Comparison of ENCODE assay signal across 19 cellular contexts in the genomic region with DNA sequence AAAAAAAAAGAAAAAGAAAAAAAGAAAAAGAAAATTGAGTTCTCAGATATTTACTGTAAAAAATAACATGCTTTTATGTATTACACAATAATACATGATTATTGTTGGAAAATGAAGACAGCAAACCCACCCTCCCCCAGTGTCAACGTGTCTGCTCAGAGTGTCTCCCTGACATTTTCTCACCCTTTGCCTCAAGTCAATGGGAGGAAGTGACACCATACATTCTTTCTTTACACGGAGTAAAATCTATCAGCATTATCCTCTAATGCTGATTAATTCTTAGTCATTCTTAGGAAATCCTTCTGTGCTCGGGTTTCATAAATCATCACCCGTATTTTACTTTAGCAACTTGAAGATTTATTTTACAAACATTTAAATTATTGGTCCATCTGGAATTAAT. TPM values are rescaled to one million over a fixed set of nuclear protein-coding genes. Genes with fewer than 3 reads are reported as not detected.
DNase-seq lines count a peak whose midpoint lies in the region; ATAC-seq and TF ChIP-seq lines count a peak whose summit lies in the region.
"Had no signal": no experiment of that assay in that cellular context is flagged by ENCODE, and none has a peak within 500 bp of the region (broad histone marks: within the 10 kb centered on the region; RNA-seq: fewer than 3 reads in every experiment).

No MANE protein-coding gene starts in this region.

- H3K4me1 ChIP-seq in SK-N-SH (ENCODE audit: control insufficient read depth in 1 of 2, insufficient read depth in 2 of 2, low read depth in 1 of 2, low read length in 1 of 2) = no peaks in the 10 kb centered on the region
- H3K4me1 ChIP-seq in foreskin keratinocyte = peaks cover 5% of the 10 kb centered on the region
- H3K4me1 ChIP-seq: colonic mucosa had no signal

- H3K9ac ChIP-seq in SK-N-SH = no peak overlapping the region

- no peak overlapping the region for H3K4me3 ChIP-seq in SK-N-SH (ENCODE audit: low read depth in 2 of 2, low read length in 1 of 2)
- H3K4me3 ChIP-seq: colonic mucosa, GM12878 had no signal

- no peak overlapping the region for H2AFZ ChIP-seq in SK-N-SH (ENCODE audit: low read depth)

- H3K27me3 ChIP-seq in SK-N-SH (ENCODE audit: insufficient read depth) (peaks cover 55% of the 10 kb centered on the region; the same call in 1 of the 2 replicates), foreskin keratinocyte (peaks cover 24% of the 10 kb centered on the region)
- H3K27me3 ChIP-seq: colonic mucosa had no signal

- TF ChIP-seq CTCF in SK-N-SH (IDR thresholded peaks at IDR 0.05) (no peak), foreskin keratinocyte (conservative IDR thresholded peaks at IDR 0.05) (no peak)

- H3K4me2 ChIP-seq in SK-N-SH = no peak overlapping the region

- TF ChIP-seq EP300 in SK-N-SH (IDR thresholded peaks at IDR 0.05; ENCODE audit: borderline replicate concordance in 1 of 2, low read depth in 1 of 2, low read length in 1 of 2) = no peak

- no peaks in the 10 kb centered on the region for H3K9me2 ChIP-seq in SK-N-SH

- TF ChIP-seq RAD21 in SK-N-SH (IDR thresholded peaks at IDR 0.05; ENCODE audit: low read length) = no peak

- CTCF ChIA-PET in SK-N-SH (lab: Yijun Ruan, JAX) = no interaction called here

- no peak for ATAC-seq in SK-N-SH treated with all-trans-retinoic acid at 6 μM for 48 hours
- peak; percentile 89 for ATAC-seq in foreskin keratinocyte
- ATAC-seq: activated CD8-positive, alpha-beta memory T cell treated with anti-CD3 and anti-CD28 coated beads, Interleukin-2, amount 10 ng/mL, durations not matched to agents 7 days and 5 days; GM12878; HepG2 had no signal

- H3K9me3 ChIP-seq in SK-N-SH = no peaks in the 10 kb centered on the region
- H3K9me3 ChIP-seq: colonic mucosa had no signal

- no peak overlapping the region for H3K27ac ChIP-seq in SK-N-SH (ENCODE audit: low read depth in 2 of 2, low read length in 1 of 2)
- no peak overlapping the region for H3K27ac ChIP-seq in foreskin keratinocyte
- H3K27ac ChIP-seq: colonic mucosa had no signal

- POLR2A ChIA-PET in SK-N-SH (lab: Yijun Ruan, JAX) = no interaction called here

- H3K36me3 ChIP-seq in SK-N-SH (replicated peaks in 1 of 2; ENCODE audit: control insufficient read depth in 1 of 2, insufficient read depth in 2 of 2, low read length in 1 of 2) = no peaks in the 10 kb centered on the region
- H3K36me3 ChIP-seq: colonic mucosa had no signal

- H4K20me1 ChIP-seq in SK-N-SH (ENCODE audit: insufficient read depth) = no peaks in the 10 kb centered on the region

- no peaks in the 10 kb centered on the region for H3F3A ChIP-seq in SK-N-SH (replicated peaks; ENCODE audit: insufficient read depth)

- DNase-seq in SK-N-SH (no peak), amniotic epithelial cell (ENCODE audit: low read depth) (peak; percentile 82), foreskin keratinocyte (peak; percentile 70 to 83), stromal cell of bone marrow (ENCODE audit: low read depth) (peak; percentile 73), NCI-H526 (lab: John Stamatoyannopoulos, UW) (no peak), NCI-H1417 (lab: John Stamatoyannopoulos, UW) (no peak)
- DNase-seq in stimulated activated naive CD4-positive, alpha-beta T cell (lab: John Stamatoyannopoulos, UW) = no peak
- DNase-seq: 8988T; activated CD8-positive, alpha-beta memory T cell treated with anti-CD3 and anti-CD28 coated beads, Interleukin-2, amount 10 ng/mL, durations not matched to agents 7 days and 5 days; activated naive CD4-positive, alpha-beta T cell treated with anti-CD3 and anti-CD28 coated beads, Interleukin-2, amount 10 ng/mL, durations not matched to agents 7 days and 5 days; colonic mucosa; DMS 273 treated with DMSO at 0.1 percent for 48 hours; NCI-H1436 had no signal

- WGBS in SK-N-SH (ENCODE audit: low lambda C conversion rate) = 2% methylated on average over 4 of the region's 4 CpGs

- no peaks in the 10 kb centered on the region for H3K79me2 ChIP-seq in SK-N-SH (ENCODE audit: insufficient read depth)

TF ChIP-seq in SK-N-SH, 30 proteins besides CTCF, POLR2A, EP300 and RAD21:
- TF ChIP-seq TCF12 (IDR thresholded peaks at IDR 0.05) (peak; percentile 33), FOSL2 (IDR thresholded peaks at IDR 0.05; ENCODE audit: borderline replicate concordance, low read depth) (0 out of 2 replicates have a peak, but pooled peaks have one; percentile 15)
- TF ChIP-seq, protein P1, sequence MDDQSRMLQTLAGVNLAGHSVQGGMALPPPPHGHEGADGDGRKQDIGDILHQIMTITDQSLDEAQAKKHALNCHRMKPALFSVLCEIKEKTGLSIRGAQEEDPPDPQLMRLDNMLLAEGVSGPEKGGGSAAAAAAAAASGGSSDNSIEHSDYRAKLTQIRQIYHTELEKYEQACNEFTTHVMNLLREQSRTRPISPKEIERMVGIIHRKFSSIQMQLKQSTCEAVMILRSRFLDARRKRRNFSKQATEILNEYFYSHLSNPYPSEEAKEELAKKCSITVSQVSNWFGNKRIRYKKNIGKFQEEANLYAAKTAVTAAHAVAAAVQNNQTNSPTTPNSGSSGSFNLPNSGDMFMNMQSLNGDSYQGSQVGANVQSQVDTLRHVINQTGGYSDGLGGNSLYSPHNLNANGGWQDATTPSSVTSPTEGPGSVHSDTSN (IDR thresholded peaks at IDR 0.05) = no peak; the same call in 1 of the 2 replicates

TF ChIP-seq in SK-N-SH treated with all-trans-retinoic acid at 6 μM for 48 hours, 23 proteins besides CTCF, POLR2A, EP300 and RAD21:
- no peak for TF ChIP-seq OSR1 (CRISPR knock-in tag; IDR thresholded peaks at IDR 0.05)
- TF ChIP-seq ISL1 (CRISPR knock-in tag; IDR thresholded peaks at IDR 0.05) = no peak
- TF ChIP-seq TOX (CRISPR knock-in tag; IDR thresholded peaks at IDR 0.05; ENCODE audit: borderline replicate concordance) = no peak
- TF ChIP-seq, protein P2, sequence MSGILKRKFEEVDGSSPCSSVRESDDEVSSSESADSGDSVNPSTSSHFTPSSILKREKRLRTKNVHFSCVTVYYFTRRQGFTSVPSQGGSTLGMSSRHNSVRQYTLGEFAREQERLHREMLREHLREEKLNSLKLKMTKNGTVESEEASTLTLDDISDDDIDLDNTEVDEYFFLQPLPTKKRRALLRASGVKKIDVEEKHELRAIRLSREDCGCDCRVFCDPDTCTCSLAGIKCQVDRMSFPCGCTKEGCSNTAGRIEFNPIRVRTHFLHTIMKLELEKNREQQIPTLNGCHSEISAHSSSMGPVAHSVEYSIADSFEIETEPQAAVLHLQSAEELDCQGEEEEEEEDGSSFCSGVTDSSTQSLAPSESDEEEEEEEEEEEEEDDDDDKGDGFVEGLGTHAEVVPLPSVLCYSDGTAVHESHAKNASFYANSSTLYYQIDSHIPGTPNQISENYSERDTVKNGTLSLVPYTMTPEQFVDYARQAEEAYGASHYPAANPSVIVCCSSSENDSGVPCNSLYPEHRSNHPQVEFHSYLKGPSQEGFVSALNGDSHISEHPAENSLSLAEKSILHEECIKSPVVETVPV (CRISPR knock-in tag; IDR thresholded peaks at IDR 0.05) = no peak
- no peak for TF ChIP-seq ESRRG (CRISPR knock-in tag; IDR thresholded peaks at IDR 0.05)
- no peak for TF ChIP-seq ZNF70 (CRISPR knock-in tag; IDR thresholded peaks at IDR 0.05)
- TF ChIP-seq CSDC2 (CRISPR knock-in tag; IDR thresholded peaks at IDR 0.05) = no peak
- no peak for TF ChIP-seq ZC3H10 (CRISPR knock-in tag; IDR thresholded peaks at IDR 0.05)

RNA-seq across cellular contexts. Expression of a gene that starts 32.0 kb away (rescaled TPM):
- polyA plus RNA-seq in SK-N-SH (2012; rRNA removed) (0.03 and 0.07 TPM in 2 replicates), foreskin keratinocyte (not detected in 2 replicates)
- polyA plus RNA-seq in SK-N-SH (2012; cell fraction: cytosol; rRNA removed) = 0.01 TPM in 2 replicates
- polyA plus RNA-seq in SK-N-SH (2012; cell fraction: nucleus; rRNA removed) = 0.02 TPM in 1 of 2 replicates, not detected in the other
- total RNA-seq in foreskin keratinocyte = not detected in 2 replicates
- total RNA-seq: activated CD8-positive, alpha-beta memory T cell treated with anti-CD3 and anti-CD28 coated beads, Interleukin-2, amount 10 ng/mL, durations not matched to agents 7 days and 5 days; colonic mucosa; GM12878; H1; lower leg skin; SK-MEL-5 had no signal
- polyA plus RNA-seq: H1, HepG2 had no signal

Comparison
In these comparisons a context has a peak if more than half of its experiments do, and no peak if none do; other contexts are left out.
1. DNase-seq: peak in amniotic epithelial cell (single experiment), foreskin keratinocyte (2 of 2) and stromal cell of bone marrow (single experiment); none in SK-N-SH (single experiment), NCI-H526 (0 of 2), NCI-H1417 (0 of 3) and stimulated activated naive CD4-positive, alpha-beta T cell (0 of 6).